Comparison of ENCODE assay signal across 17 cellular contexts in the genomic region with DNA sequence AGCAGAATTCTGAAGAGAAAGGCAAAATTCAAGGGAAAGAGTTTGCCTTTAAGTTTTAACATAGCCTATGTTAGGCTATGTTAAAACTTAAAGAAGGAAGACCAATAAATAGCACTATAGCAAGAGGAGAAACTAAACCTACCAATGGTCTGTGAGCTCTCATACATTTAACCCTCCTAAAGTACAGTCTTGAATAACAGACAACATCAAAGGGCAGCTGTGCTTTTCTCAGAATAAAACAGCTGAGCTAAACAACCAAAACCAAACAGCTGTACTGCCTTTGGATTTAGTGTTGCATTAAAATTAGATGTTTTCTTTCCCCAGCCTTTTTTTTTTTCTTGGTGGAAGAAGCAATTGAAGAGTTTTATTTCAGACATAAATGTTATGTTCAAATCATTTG.
DNase-seq lines count a peak whose midpoint lies in the region; ATAC-seq and TF ChIP-seq lines count a peak whose summit lies in the region.
"Had no signal": no experiment of that assay in that cellular context is flagged by ENCODE, and none has a peak within 500 bp of the region (broad histone marks: within the 10 kb centered on the region; RNA-seq: fewer than 3 reads in every experiment).

No MANE protein-coding gene starts in this region.

- H3K27me3 ChIP-seq in DND-41 (ENCODE audit: insufficient read depth, low read length, poor library complexity): no peaks in the 10 kb centered on the region
- H3K27me3 ChIP-seq: SJSA1 had no signal

- H2AFZ ChIP-seq in DND-41 (ENCODE audit: low read depth, low read length): no peak overlapping the region

- CTCF ChIA-PET in GM10248 (lab: Yijun Ruan, JAX): no interaction called here

- no peaks in the 10 kb centered on the region for H4K20me1 ChIP-seq in DND-41 (ENCODE audit: insufficient read depth, low read length)

- H3K9ac ChIP-seq in DND-41 (ENCODE audit: low read depth, low read length): no peak overlapping the region

- H3K4me1 ChIP-seq in DND-41 (ENCODE audit: insufficient read depth, low read length): peaks cover 9% of the 10 kb centered on the region
- H3K4me1 ChIP-seq: HAP-1 had no signal

- no peak overlapping the region for H3K4me2 ChIP-seq in DND-41 (ENCODE audit: insufficient read depth, low read length)

- H3K4me3 ChIP-seq in DND-41 (ENCODE audit: low read depth in 1 of 2, low read length in 2 of 2): no peak overlapping the region
- H3K4me3 ChIP-seq: HAP-1, K562, SJSA1 had no signal

- peak; percentile 90 for ATAC-seq in DND-41 (ENCODE audit: insufficient read depth, low read depth)
- ATAC-seq: CD8-positive, alpha-beta T cell; K562; PC-3 had no signal

- H3K79me2 ChIP-seq in DND-41 (ENCODE audit: insufficient read depth, low read length): no peaks in the 10 kb centered on the region

- POLR2A ChIA-PET in GM10248 (lab: Yijun Ruan, JAX): no interaction called here

- DNase-seq in DMS 273 (lab: John Stamatoyannopoulos, UW; ENCODE audit: unreplicated experiment) (peak; percentile 2), DMS 273 treated with DMSO at 0.1 percent for 48 hours (lab: John Stamatoyannopoulos, UW) (no peak), DND-41 (peak; percentile 9), RPMI8226 (peak; percentile 5), left kidney (ENCODE audit: low read depth, low spot score) (peak; percentile 66), NCI-H82 (lab: John Stamatoyannopoulos, UW) (no peak), GM10248 (ENCODE audit: extremely low spot score) (no peak)
- DNase-seq in stimulated activated CD4-positive, alpha-beta T cell treated with anti-CD3 and anti-CD28 coated beads, Interleukin-2, amount 100 ng/mL, for 24 hours: no peak
- DNase-seq: CD8-positive, alpha-beta T cell; NCI-H1092; NCI-H2107; PC-3; SW 1271 had no signal

- peaks cover 9% of the 10 kb centered on the region for H3K9me3 ChIP-seq in DND-41 (ENCODE audit: insufficient read depth, low read length, severe bottlenecking)
- H3K9me3 ChIP-seq: SJSA1 had no signal

- H3K36me3 ChIP-seq in DND-41 (ENCODE audit: insufficient read depth, low read length): no peaks in the 10 kb centered on the region
- H3K36me3 ChIP-seq: HAP-1, SJSA1 had no signal

- TF ChIP-seq CTCF in DND-41 (IDR thresholded peaks at IDR 0.05; ENCODE audit: borderline replicate concordance, extremely low read depth, low read length, poor library complexity, severe bottlenecking) (no peak), GM10248 (IDR thresholded peaks at IDR 0.05; ENCODE audit: control extremely low read depth, extremely low read depth, low read depth, missing control alignments) (no peak)

- no peak overlapping the region for H3K27ac ChIP-seq in DND-41 (ENCODE audit: low read length)
- H3K27ac ChIP-seq: 22Rv1, SJSA1 had no signal

Comparison
In these comparisons a context has a peak if more than half of its experiments do, and no peak if none do; other contexts are left out.
1. DNase-seq: peak in DMS 273 (single experiment), DND-41 (single experiment), RPMI8226 (single experiment) and left kidney (single experiment); none in DMS 273 treated with DMSO at 0.1 percent for 48 hours (single experiment), NCI-H82 (single experiment), GM10248 (single experiment) and stimulated activated CD4-positive, alpha-beta T cell treated with anti-CD3 and anti-CD28 coated beads, Interleukin-2, amount 100 ng/mL, for 24 hours (0 of 2).